8 cellular contexts compared by ENCODE assay signal in the genomic region with DNA sequence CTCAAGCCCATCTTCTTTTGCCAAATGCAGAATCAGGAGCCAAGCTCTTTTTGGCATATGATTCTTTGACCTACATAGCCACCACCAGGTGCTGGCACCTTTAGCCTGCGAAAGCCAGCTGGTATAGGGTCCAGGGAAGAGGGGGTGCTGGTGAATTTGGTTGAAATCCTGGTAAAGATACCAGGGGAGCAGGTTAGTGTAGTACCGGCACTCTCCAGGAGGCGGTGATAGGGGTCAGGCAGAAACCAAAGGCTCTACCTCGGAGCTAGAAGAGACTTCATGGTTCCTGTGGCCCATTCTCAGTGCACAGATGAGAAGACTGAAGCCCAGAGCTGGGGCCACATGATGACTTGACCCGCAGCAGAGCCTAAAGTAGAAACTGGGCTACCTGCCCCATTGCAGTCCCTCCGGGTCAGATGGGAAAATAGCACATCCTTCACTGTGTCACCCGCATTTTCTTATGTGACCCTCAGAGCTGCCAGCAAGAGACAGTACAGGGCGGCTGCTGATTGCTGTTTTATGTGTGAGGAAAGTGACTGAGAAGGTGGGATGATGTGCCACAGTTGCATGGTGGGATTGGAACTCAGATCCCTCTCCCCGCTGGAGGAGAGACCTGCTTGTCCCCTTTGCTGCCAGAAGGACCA. TPM values are rescaled to one million over a fixed set of nuclear protein-coding genes. Genes with fewer than 3 reads are reported as not detected.
DNase-seq lines count a peak whose midpoint lies in the region; ATAC-seq lines count a peak whose summit lies in the region.

No MANE protein-coding gene starts in this region.

- POLR2A ChIA-PET in T-cell (lab: Charles Lee), result interaction anchor here (0.5 to 0.7 kb wide), 3 partner anchors 71 to 178 kb away, joined by 3 to 5 read pairs (median 3); no protein-coding TSS in a partner anchor

- H3K4me1 Mint-ChIP-seq in T-cell, result peaks cover 56 to 62% (median 57%) of the 10 kb centered on the region in 3 donors

- H3K27me3 Mint-ChIP-seq in T-cell, result no peaks in the 10 kb centered on the region

- H3K36me3 ChIP-seq in adipocyte (ENCODE audit: control insufficient read depth, insufficient read depth, low read length, severe bottlenecking), result peaks cover 60% of the 10 kb centered on the region

- ATAC-seq in HG02973 (IDR thresholded peaks at IDR 0.05; ENCODE audit: unreplicated experiment), result peak; percentile 23
- ATAC-seq in T-cell (replicated peaks in 1 of 4), result peak; percentile 60 to 78 (median 69)
- no peak for ATAC-seq in HG02981 (IDR thresholded peaks at IDR 0.05; ENCODE audit: unreplicated experiment)

- no peaks in the 10 kb centered on the region for H3K9me3 ChIP-seq in adipocyte (ENCODE audit: control insufficient read depth, low read length)

- peak; percentile 85 for DNase-seq in COLO829 (ENCODE audit: low spot score)
- peak; percentile 46 to 89 (median 74) for DNase-seq in T-cell
- DNase-seq in adipocyte (ENCODE audit: low read depth), result peak; percentile 65
- peak; percentile 77 for DNase-seq in iPS-NIHi11 (ENCODE audit: low spot score)
- DNase-seq in stimulated activated CD4-positive, alpha-beta T cell treated with anti-CD3 and anti-CD28 coated beads, Interleukin-4, amount 100 ng/mL, for 4 hours, result peak; percentile 70 to 81
- no peak for DNase-seq in ureter (ENCODE audit: low spot score)

- H3K4me1 ChIP-seq in adipocyte (ENCODE audit: control insufficient read depth, insufficient read depth, low read length), result peaks cover 5% of the 10 kb centered on the region

- H3K9me3 Mint-ChIP-seq in T-cell, result no peaks in the 10 kb centered on the region

- no peaks in the 10 kb centered on the region for H3K27me3 ChIP-seq in adipocyte (replicated peaks; ENCODE audit: control insufficient read depth, insufficient read depth, low read length)

- H3K27ac Mint-ChIP-seq in T-cell, result peak overlapping the region; percentile 66 to 91

- H3K9ac ChIP-seq in adipocyte (ENCODE audit: low read length), result no peak overlapping the region

- no peak overlapping the region for H3K4me3 ChIP-seq in adipocyte (ENCODE audit: low read length)

- peak overlapping the region in 1 of 3 donors; percentile 21 for H3K4me3 Mint-ChIP-seq in T-cell

- H3K36me3 Mint-ChIP-seq in T-cell, result peaks cover 28% of the 10 kb centered on the region

- CTCF ChIA-PET in T-cell (lab: Charles Lee), result interaction anchor here (0.6 to 5.9 kb wide), 49 partner anchors 8 to 765 kb away, joined by 3 to 140 read pairs (median 4); a partner anchor contains a TSS

RNA-seq across cellular contexts. Expression of a gene that starts 36.0 kb away (rescaled TPM):
- total RNA-seq in T-cell, result not detected
- not detected for total RNA-seq in ureter

RNA-seq across cellular contexts. Expression of a gene that starts 37.7 kb away (rescaled TPM):
- total RNA-seq in T-cell (1 to 10 TPM in 1 of 5 donors, under 1 TPM in 2, not detected in 2; 0.19 to 1.1 (median 0.26) TPM), ureter (0.68 TPM)

RNA-seq across cellular contexts. Expression of a gene that starts 49.9 kb away (rescaled TPM):
- total RNA-seq in T-cell (100 to 1,000 TPM in 1 of 5 donors, 10 to 100 TPM in 4; 64.3 to 117 (median 78.4) TPM), ureter (69.8 TPM)
